Comparison of ENCODE assay signal across 8 cellular contexts in the genomic region with DNA sequence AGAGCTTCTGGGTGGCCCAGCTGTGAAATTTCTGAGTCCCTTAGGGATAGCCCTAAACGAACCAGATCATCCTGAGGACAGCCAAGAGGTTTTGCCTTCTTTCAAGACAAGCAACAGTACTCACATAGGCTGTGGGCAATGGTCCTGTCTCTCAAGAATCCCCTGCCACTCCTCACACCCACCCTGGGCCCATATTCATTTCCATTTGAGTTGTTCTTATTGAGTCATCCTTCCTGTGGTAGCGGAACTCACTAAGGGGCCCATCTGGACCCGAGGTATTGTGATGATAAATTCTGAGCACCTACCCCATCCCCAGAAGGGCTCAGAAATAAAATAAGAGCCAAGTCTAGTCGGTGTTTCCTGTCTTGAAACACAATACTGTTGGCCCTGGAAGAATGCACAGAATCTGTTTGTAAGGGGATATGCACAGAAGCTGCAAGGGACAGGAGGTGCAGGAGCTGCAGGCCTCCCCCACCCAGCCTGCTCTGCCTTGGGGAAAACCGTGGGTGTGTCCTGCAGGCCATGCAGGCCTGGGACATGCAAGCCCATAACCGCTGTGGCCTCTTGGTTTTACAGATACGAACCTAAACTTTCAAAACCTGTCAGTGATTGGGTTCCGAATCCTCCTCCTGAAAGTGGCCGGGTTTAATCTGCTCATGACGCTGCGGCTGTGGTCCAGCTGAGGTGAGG. TPM values are rescaled to one million over a fixed set of nuclear protein-coding genes. Genes with fewer than 3 reads are reported as not detected.
DNase-seq lines count a peak whose midpoint lies in the region; ATAC-seq and TF ChIP-seq lines count a peak whose summit lies in the region.

No MANE protein-coding gene starts in this region.

- H3K27ac ChIP-seq in CD4-positive, alpha-beta T cell (ENCODE audit: low read depth, low read length) = peak overlapping the region; percentile 99

- peaks cover 97% of the 10 kb centered on the region for H3K4me1 Mint-ChIP-seq in CD4-positive, alpha-beta T cell (ENCODE audit: low read depth)
- peaks cover 94% of the 10 kb centered on the region for H3K4me1 Mint-ChIP-seq in activated T-cell treated with anti-CD3 and anti-CD28 coated beads, Interleukin-2, amount 50 U/mL, for 24 hours (ENCODE audit: low read depth)
- H3K4me1 Mint-ChIP-seq in naive B cell = peaks cover 52 to 78% (median 72%) of the 10 kb centered on the region in 3 donors

- no peaks in the 10 kb centered on the region for H3K9me3 ChIP-seq in CD4-positive, alpha-beta T cell (ENCODE audit: control insufficient read depth, low read length)

- H3K27me3 Mint-ChIP-seq in CD4-positive, alpha-beta T cell = no peaks in the 10 kb centered on the region
- H3K27me3 Mint-ChIP-seq in activated T-cell treated with anti-CD3 and anti-CD28 coated beads, Interleukin-2, amount 50 U/mL, for 24 hours = no peaks in the 10 kb centered on the region
- no peaks in the 10 kb centered on the region for H3K27me3 Mint-ChIP-seq in naive B cell

- H3K9me3 Mint-ChIP-seq in CD4-positive, alpha-beta T cell = no peaks in the 10 kb centered on the region
- no peaks in the 10 kb centered on the region for H3K9me3 Mint-ChIP-seq in activated T-cell treated with anti-CD3 and anti-CD28 coated beads, Interleukin-2, amount 50 U/mL, for 24 hours
- H3K9me3 Mint-ChIP-seq in naive B cell = no peaks in the 10 kb centered on the region

- DNase-seq in CD4-positive, alpha-beta T cell = peak in 8 of 10 experiments; percentile 44 to 74 (median 62)
- peak; percentile 75 for DNase-seq in KBM-7
- DNase-seq in activated T-cell treated with anti-CD3 and anti-CD28 coated beads, Interleukin-2, amount 50 U/mL, for 24 hours = peak; percentile 77
- no peak for DNase-seq in naive B cell
- no peak for DNase-seq in NCI-H2081 (lab: John Stamatoyannopoulos, UW)
- DNase-seq in GM19238 (ENCODE audit: insufficient read length, low spot score) = no peak
- no peak for DNase-seq in lower leg skin (ENCODE audit: low spot score in 2 of 2)

- ATAC-seq in CD4-positive, alpha-beta T cell (ENCODE audit: poor library complexity) = peak; percentile 62
- ATAC-seq in GM21367 (IDR thresholded peaks at IDR 0.05; ENCODE audit: unreplicated experiment) = peak; percentile 40
- peak; percentile 57 to 73 for ATAC-seq in naive B cell (ENCODE audit: low read depth in 2 of 2)

- in situ Hi-C loops in KBM-7 (cut with MboI; ENCODE audit: low pct_unique_long_range_greater_than_20kb, low sequenced_read_pairs) = loop anchor here (10.0 kb wide), 1 partner anchor 65 kb away; no protein-coding TSS in a partner anchor

- CTCF ChIA-PET in CD4-positive, alpha-beta T cell (lab: Charles Lee) = interaction anchor here (0.8 to 5.5 kb wide), 8 partner anchors 11 to 450 kb away, joined by 3 to 34 read pairs (median 4); no protein-coding TSS in a partner anchor

- 64 to 68% methylated on average over 11 of the region's 11 CpGs for WGBS in lower leg skin, 2 donors

- intact Hi-C loops in CD4-positive, alpha-beta T cell (cut with DNase I, micrococcal nuclease) = loop anchor here (1.0 to 10.0 kb wide), 11 partner anchors 11 to 803 kb away; no protein-coding TSS in a partner anchor
- intact Hi-C loops in lower leg skin (cut with DNase I; ENCODE audit: low total_unique reads) = loop anchor here (10.0 kb wide), 2 partner anchors 165 to 305 kb away; no protein-coding TSS in a partner anchor

- peak overlapping the region; percentile 93 for H3K27ac Mint-ChIP-seq in CD4-positive, alpha-beta T cell
- H3K27ac Mint-ChIP-seq in activated T-cell treated with anti-CD3 and anti-CD28 coated beads, Interleukin-2, amount 50 U/mL, for 24 hours = peak overlapping the region; percentile 97
- H3K27ac Mint-ChIP-seq in naive B cell = peak overlapping the region in 5 of 6 donors; percentile 51 to 97 (median 94)

- TF ChIP-seq POLR2A in lower leg skin (IDR thresholded peaks at IDR 0.05) = no peak

- POLR2A ChIA-PET in CD4-positive, alpha-beta T cell (lab: Charles Lee) = interaction anchor here (0.6 to 13.3 kb wide), 18 partner anchors 10 to 809 kb away, joined by 3 to 613 read pairs (median 8); a partner anchor contains a TSS

- TF ChIP-seq CTCF in CD4-positive, alpha-beta T cell (IDR thresholded peaks at IDR 0.05) = no peak
- TF ChIP-seq CTCF in lower leg skin (IDR thresholded peaks at IDR 0.05) = no peak

- peaks cover 88% of the 10 kb centered on the region for H3K36me3 Mint-ChIP-seq in CD4-positive, alpha-beta T cell (ENCODE audit: low read depth)
- peaks cover 92% of the 10 kb centered on the region for H3K36me3 Mint-ChIP-seq in activated T-cell treated with anti-CD3 and anti-CD28 coated beads, Interleukin-2, amount 50 U/mL, for 24 hours (ENCODE audit: low read depth)
- H3K36me3 Mint-ChIP-seq in naive B cell = peaks cover 0 to 7% of the 10 kb centered on the region in 2 donors

- no peak overlapping the region for H3K4me3 ChIP-seq in lower leg skin (ENCODE audit: low read depth, poor library complexity, severe bottlenecking)

- H3K27me3 ChIP-seq in CD4-positive, alpha-beta T cell (ENCODE audit: control insufficient read depth, insufficient read depth, low read length) = no peaks in the 10 kb centered on the region

- H3K4me3 Mint-ChIP-seq in CD4-positive, alpha-beta T cell = peak overlapping the region; percentile 85
- H3K4me3 Mint-ChIP-seq in activated T-cell treated with anti-CD3 and anti-CD28 coated beads, Interleukin-2, amount 50 U/mL, for 24 hours = peak overlapping the region; percentile 69
- peak overlapping the region in 7 of 8 donors; percentile 31 to 67 (median 53) for H3K4me3 Mint-ChIP-seq in naive B cell

RNA-seq across cellular contexts. Expression of a gene that starts 38.9 kb away (rescaled TPM):
- total RNA-seq in CD4-positive, alpha-beta T cell = 10 to 100 TPM; 41.8 to 44.1 TPM
- 100 to 1,000 TPM; 427 to 721 (median 474) TPM for polyA plus RNA-seq in naive B cell (ENCODE audit: low read depth in 6 of 6)
- total RNA-seq in lower leg skin = 100 to 1,000 TPM; 103 to 131 (median 124) TPM

RNA-seq across cellular contexts. Expression of a gene that starts 48.0 kb away (rescaled TPM):
- 1 to 10 TPM; 7.1 to 8.9 TPM for total RNA-seq in CD4-positive, alpha-beta T cell
- polyA plus RNA-seq in naive B cell (ENCODE audit: low read depth in 6 of 6) = 10 to 100 TPM in 2 of 6 donors, 1 to 10 TPM in 4; 4.8 to 14.1 (median 9.2) TPM
- 10 to 100 TPM; 20.5 to 29.3 (median 28.5) TPM for total RNA-seq in lower leg skin

Comparison
In these comparisons a context has a peak if more than half of its experiments do, and no peak if none do; other contexts are left out.
1. DNase-seq: peak in CD4-positive, alpha-beta T cell (8 of 10), KBM-7 (single experiment) and activated T-cell treated with anti-CD3 and anti-CD28 coated beads, Interleukin-2, amount 50 U/mL, for 24 hours (single experiment); none in naive B cell (single experiment), NCI-H2081 (0 of 2), GM19238 (single experiment) and lower leg skin (0 of 2).
2. Peak in every context shown above with its lines, with median percentiles within 50 percentile points of each other: ATAC-seq, H3K27ac Mint-ChIP-seq and H3K4me3 Mint-ChIP-seq.